ENCODE assay signal across 1 cellular context in the genomic region with DNA sequence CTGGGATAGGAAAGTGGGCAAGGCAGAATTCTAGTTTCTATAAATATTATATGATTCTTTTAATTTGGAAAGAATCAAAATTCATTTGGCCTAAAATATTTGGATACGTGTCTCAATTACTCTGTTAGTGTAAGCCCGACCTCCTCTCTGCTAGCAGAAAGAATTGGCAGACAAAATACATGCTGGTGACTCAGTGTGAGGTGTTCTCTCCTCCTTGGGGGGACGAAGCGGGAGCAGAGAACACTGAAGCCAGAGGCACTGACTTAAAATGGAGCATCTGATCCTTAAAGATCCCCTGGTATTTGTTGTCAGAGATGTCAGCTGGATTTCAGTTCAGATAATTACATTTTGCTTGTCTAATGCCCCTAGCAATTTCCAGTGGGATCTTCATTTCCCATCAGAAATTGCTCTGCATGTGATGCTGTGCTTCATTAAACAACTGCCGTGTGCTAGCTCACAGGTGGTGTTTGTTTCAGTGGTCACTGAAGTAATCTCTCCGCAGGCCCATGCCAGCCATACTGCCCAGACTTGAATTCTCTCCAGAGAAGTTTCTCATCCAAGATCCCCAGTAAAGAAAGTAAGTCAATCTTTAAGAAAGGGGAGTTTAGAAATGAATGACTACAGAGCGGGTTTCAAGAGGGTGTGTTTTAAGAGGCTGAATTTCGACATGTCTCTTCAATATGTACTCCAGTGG.
TF ChIP-seq lines count a peak whose summit lies in the region.

No MANE protein-coding gene starts in this region.

TF ChIP-seq in WTC11, 78 proteins besides CTCF, POLR2A, EP300 and RAD21 (continued from another document):
- TF ChIP-seq ATF2 (CRISPR knock-in tag; IDR thresholded peaks at IDR 0.05; ENCODE audit: borderline replicate concordance, low read depth) (no peak), HMGA2 (CRISPR knock-in tag; IDR thresholded peaks at IDR 0.05) (no peak), MYBL2 (CRISPR knock-in tag; IDR thresholded peaks at IDR 0.05) (no peak), CREM (CRISPR knock-in tag; IDR thresholded peaks at IDR 0.05) (no peak), FOXJ3 (CRISPR knock-in tag; IDR thresholded peaks at IDR 0.05; ENCODE audit: borderline replicate concordance) (no peak), SP1 (CRISPR knock-in tag; conservative IDR thresholded peaks at IDR 0.05) (no peak), GABPB1 (CRISPR knock-in tag; IDR thresholded peaks at IDR 0.05) (no peak)
- TF ChIP-seq, protein P1, sequence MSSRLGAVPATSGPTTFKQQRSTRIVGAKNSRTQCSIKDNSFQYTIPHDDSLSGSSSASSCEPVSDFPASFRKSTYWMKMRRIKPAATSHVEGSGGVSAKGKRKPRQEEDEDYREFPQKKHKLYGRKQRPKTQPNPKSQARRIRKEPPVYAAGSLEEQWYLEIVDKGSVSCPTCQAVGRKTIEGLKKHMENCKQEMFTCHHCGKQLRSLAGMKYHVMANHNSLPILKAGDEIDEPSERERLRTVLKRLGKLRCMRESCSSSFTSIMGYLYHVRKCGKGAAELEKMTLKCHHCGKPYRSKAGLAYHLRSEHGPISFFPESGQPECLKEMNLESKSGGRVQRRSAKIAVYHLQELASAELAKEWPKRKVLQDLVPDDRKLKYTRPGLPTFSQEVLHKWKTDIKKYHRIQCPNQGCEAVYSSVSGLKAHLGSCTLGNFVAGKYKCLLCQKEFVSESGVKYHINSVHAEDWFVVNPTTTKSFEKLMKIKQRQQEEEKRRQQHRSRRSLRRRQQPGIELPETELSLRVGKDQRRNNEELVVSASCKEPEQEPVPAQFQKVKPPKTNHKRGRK (CRISPR knock-in tag; IDR thresholded peaks at IDR 0.05; ENCODE audit: borderline replicate concordance): no peak
